In genomic region chr11:23542171-23542570, GRCh38 we compare ENCODE assay signal across 21 cellular contexts.
DNase-seq lines count a peak whose midpoint lies in the region; ATAC-seq and TF ChIP-seq lines count a peak whose summit lies in the region.
"Had no signal": no experiment of that assay in that cellular context is flagged by ENCODE, and none has a peak within 500 bp of the region (broad histone marks: within the 10 kb centered on the region; RNA-seq: fewer than 3 reads in every experiment).

No MANE protein-coding gene starts in this region.

- peaks cover 72% of the 10 kb centered on the region for H3K4me1 ChIP-seq in DOHH2 (ENCODE audit: control insufficient read depth, low read length)
- H3K4me1 ChIP-seq in OCI-LY7 (ENCODE audit: insufficient read depth, low read length, poor library complexity, severe bottlenecking): no peaks in the 10 kb centered on the region
- no peaks in the 10 kb centered on the region for H3K4me1 ChIP-seq in mucosa of descending colon (ENCODE audit: low read depth)
- H3K4me1 ChIP-seq: A549; BLaER1 treated with 17β-estradiol and CSF1 and Interleukin-3, amounts not matched to agents 10 nM and 100 nM; Caco-2 had no signal

- ATAC-seq in mucosa of descending colon: peak; percentile 77
- ATAC-seq: A549; CD8-positive, alpha-beta T cell had no signal

- peaks cover 0 to 5% (median 0%) of the 10 kb centered on the region in 6 donors for H3K9me3 Mint-ChIP-seq in immature natural killer cell
- H3K9me3 Mint-ChIP-seq: CD4-positive, alpha-beta T cell had no signal

- BruUV-seq in OCI-LY7 (replicated peaks; lab: Mats Ljungman, UMichigan): no TSS peak

- H3K4me1 Mint-ChIP-seq in immature natural killer cell: peaks cover 41 to 45% of the 10 kb centered on the region in 2 donors

- H3F3A ChIP-seq in DOHH2 (ENCODE audit: control insufficient read depth, insufficient read depth): peaks cover 4% of the 10 kb centered on the region; the same call in 1 of the 2 replicates

- peak overlapping the region in 3 of 5 donors; percentile 27 to 54 (median 31) for H3K4me3 Mint-ChIP-seq in immature natural killer cell
- H3K4me3 Mint-ChIP-seq: B cell; CD4-positive, alpha-beta T cell; CD8-positive, alpha-beta T cell had no signal

- TF ChIP-seq CTCF in DOHH2 (IDR thresholded peaks at IDR 0.05; ENCODE audit: low read depth, low read length, poor library complexity, severe bottlenecking) (no peak), OCI-LY7 (conservative IDR thresholded peaks at IDR 0.05; ENCODE audit: low read length) (no peak), mucosa of descending colon (IDR thresholded peaks at IDR 0.05) (no peak), RWPE1 (conservative IDR thresholded peaks at IDR 0.05; ENCODE audit: low read depth) (no peak)

- H3K27ac ChIP-seq in DOHH2 (ENCODE audit: low read depth, low read length) (peak overlapping the region; percentile 81), OCI-LY7 (ENCODE audit: low read depth, low read length, poor library complexity, severe bottlenecking) (no peak overlapping the region), RWPE1 (no peak overlapping the region)
- H3K27ac ChIP-seq: 22Rv1; A549; BLaER1 treated with 17β-estradiol and CSF1 and Interleukin-3, amounts not matched to agents 10 nM and 100 nM; C4-2B had no signal

- intact Hi-C loops in OCI-LY7 (cut with micrococcal nuclease; ENCODE audit: unreplicated experiment): no loop called here
- intact Hi-C loops in mucosa of descending colon (cut with DNase I, micrococcal nuclease): no loop called here

- no peaks in the 10 kb centered on the region for H3K27me3 ChIP-seq in DOHH2 (ENCODE audit: control insufficient read depth, low read length)
- H3K27me3 ChIP-seq: BLaER1 treated with 17β-estradiol and CSF1 and Interleukin-3, amounts not matched to agents 10 nM and 100 nM had no signal

- 0 out of 2 replicates have a peak overlapping the region, but pooled peaks have one; percentile 1 for H2AFZ ChIP-seq in OCI-LY7 (ENCODE audit: low read length)

- H4K20me1 ChIP-seq in DOHH2 (ENCODE audit: control insufficient read depth, insufficient read depth, low read depth, low read length) (no peaks in the 10 kb centered on the region), OCI-LY7 (ENCODE audit: insufficient read depth, low read length) (no peaks in the 10 kb centered on the region)
- H4K20me1 ChIP-seq: BLaER1 treated with 17β-estradiol and CSF1 and Interleukin-3, amounts not matched to agents 10 nM and 100 nM had no signal

- no peaks in the 10 kb centered on the region for H3K36me3 Mint-ChIP-seq in immature natural killer cell
- H3K36me3 Mint-ChIP-seq: CD8-positive, alpha-beta T cell had no signal

- H3K9me3 ChIP-seq in DOHH2 (ENCODE audit: control insufficient read depth, insufficient read depth, low read length) (no peaks in the 10 kb centered on the region), OCI-LY7 (ENCODE audit: low read length) (no peaks in the 10 kb centered on the region), mucosa of descending colon (no peaks in the 10 kb centered on the region)
- H3K9me3 ChIP-seq: A549, Caco-2 had no signal

- DNase-seq in OCI-LY7 (ENCODE audit: low spot score) (no peak), immature natural killer cell (no peak), mucosa of descending colon (no peak), RWPE1 (ENCODE audit: low spot score) (no peak), NCI-H1105 treated with DMSO at 0.1 percent for 48 hours (lab: John Stamatoyannopoulos, UW) (no peak), GM19238 (ENCODE audit: insufficient read length, low spot score) (no peak), GDM1 (lab: John Stamatoyannopoulos, UW) (no peak)
- DNase-seq: AML-193; Caco-2; Calu3; CD4-positive, alpha-beta T cell; CD8-positive, alpha-beta T cell; DMS79 treated with DMSO at 0.1 percent for 48 hours; EL; GF-D8 had no signal

- peaks cover 0 to 3% (median 2%) of the 10 kb centered on the region in 3 donors for H3K27me3 Mint-ChIP-seq in immature natural killer cell (ENCODE audit: low read depth in 3 of 3)
- H3K27me3 Mint-ChIP-seq: B cell; CD4-positive, alpha-beta T cell had no signal

- H3K79me2 ChIP-seq in DOHH2 (ENCODE audit: control insufficient read depth, low read length): peaks cover 14% of the 10 kb centered on the region
- H3K79me2 ChIP-seq in OCI-LY7 (ENCODE audit: insufficient read depth, low read depth, low read length): no peaks in the 10 kb centered on the region

- POLR2A ChIA-PET in OCI-LY7 (lab: Charles Lee) (no interaction called here), RWPE1 (lab: Yijun Ruan, JAX; ENCODE audit: low non-redundant PET) (no interaction called here)

- CTCF ChIA-PET in OCI-LY7 (lab: Charles Lee; ENCODE audit: unreplicated experiment) (no interaction called here), RWPE1 (lab: Yijun Ruan, JAX) (interaction anchor here (0.5 kb wide), 1 partner anchor 50 kb away, joined by 3 read pairs; no protein-coding TSS in a partner anchor)

- H3K36me3 ChIP-seq in DOHH2 (ENCODE audit: control insufficient read depth, low read length) (no peaks in the 10 kb centered on the region; the same call in 1 of the 2 replicates), OCI-LY7 (ENCODE audit: insufficient read depth, low read length) (no peaks in the 10 kb centered on the region), mucosa of descending colon (ENCODE audit: low read depth) (no peaks in the 10 kb centered on the region)
- H3K36me3 ChIP-seq: BLaER1 treated with 17β-estradiol and CSF1 and Interleukin-3, amounts not matched to agents 10 nM and 100 nM had no signal

- H3K4me2 ChIP-seq in DOHH2 (ENCODE audit: low read length) (peak overlapping the region; percentile 66), OCI-LY7 (ENCODE audit: low read length) (no peak overlapping the region)
- H3K4me2 ChIP-seq: A549; BLaER1 treated with 17β-estradiol and CSF1 and Interleukin-3, amounts not matched to agents 10 nM and 100 nM had no signal

- peak overlapping the region; percentile 73 for H3K4me3 ChIP-seq in DOHH2 (ENCODE audit: low read length)
- H3K4me3 ChIP-seq in OCI-LY7 (ENCODE audit: low read depth, low read length, poor library complexity, severe bottlenecking): no peak overlapping the region
- no peak overlapping the region for H3K4me3 ChIP-seq in mucosa of descending colon
- H3K4me3 ChIP-seq: A549; BLaER1 treated with 17β-estradiol and CSF1 and Interleukin-3, amounts not matched to agents 10 nM and 100 nM had no signal

- H3K9me2 ChIP-seq in DOHH2 (replicated peaks; ENCODE audit: control insufficient read depth, low read length) (no peaks in the 10 kb centered on the region), OCI-LY7 (ENCODE audit: insufficient read depth, low read length) (no peaks in the 10 kb centered on the region)

- H3K27ac Mint-ChIP-seq in immature natural killer cell: no peak overlapping the region
- H3K27ac Mint-ChIP-seq: B cell; CD4-positive, alpha-beta T cell; CD8-positive, alpha-beta T cell had no signal
